Comparison of ENCODE assay signal across 29 cellular contexts in the genomic region with DNA sequence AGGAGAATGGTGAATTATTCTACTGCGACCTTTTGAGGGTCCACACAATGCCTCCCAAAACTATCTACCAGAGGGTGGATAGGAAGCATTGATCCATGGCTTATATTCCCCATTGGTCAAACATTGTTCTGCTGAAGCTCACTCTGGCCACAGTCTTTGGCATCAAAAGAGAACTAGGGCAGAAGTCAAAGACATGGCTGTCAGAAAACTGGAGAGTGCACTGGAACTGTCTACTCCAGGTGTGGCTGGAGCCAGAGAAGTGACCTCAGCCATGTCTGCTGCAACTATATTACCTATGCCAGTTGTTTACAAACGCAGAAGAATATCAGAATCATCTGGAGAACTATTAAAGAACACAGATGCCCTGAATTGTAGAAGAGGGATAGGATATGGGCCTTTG.
"Had no signal": no experiment of that assay in that cellular context is flagged by ENCODE, and none has a peak within 500 bp of the region (broad histone marks: within the 10 kb centered on the region; RNA-seq: fewer than 3 reads in every experiment).

No MANE protein-coding gene starts in this region.

- H3K27ac ChIP-seq: colonic mucosa, coronary artery, dorsolateral prefrontal cortex, epithelial cell of prostate, esophagus muscularis mucosa, esophagus squamous epithelium, foreskin keratinocyte, gastrocnemius medialis, gastroesophageal sphincter, heart left ventricle, heart right ventricle had no signal

- H3K4me3 ChIP-seq: colonic mucosa, coronary artery, dorsolateral prefrontal cortex, esophagus muscularis mucosa, esophagus squamous epithelium, gastrocnemius medialis, gastroesophageal sphincter, heart left ventricle, heart right ventricle had no signal

- H3K9me3 Mint-ChIP-seq: dendritic cell treated with granulocyte-macrophage colony-stimulating factor and Interleukin-4, amounts not matched to agents 40 ng/mL and 50 ng/mL, for 4 days; effector memory CD8-positive, alpha-beta T cell; endodermal cell had no signal

- H3K27me3 Mint-ChIP-seq: dendritic cell treated with granulocyte-macrophage colony-stimulating factor and Interleukin-4, amounts not matched to agents 40 ng/mL and 50 ng/mL, for 4 days; effector memory CD8-positive, alpha-beta T cell had no signal

- H3K4me1 Mint-ChIP-seq: endodermal cell had no signal

- H3K9me3 ChIP-seq: colonic mucosa, esophagus muscularis mucosa, esophagus squamous epithelium, gastrocnemius medialis, gastroesophageal sphincter, heart left ventricle, heart right ventricle had no signal

- H3K4me1 ChIP-seq: colonic mucosa, esophagus muscularis mucosa, esophagus squamous epithelium, foreskin keratinocyte, gastrocnemius medialis, gastroesophageal sphincter, heart left ventricle had no signal

- FAIRE-seq: colon, endometrium, endothelial cell of umbilical vein, frontal cortex had no signal

- DNase-seq: colonic mucosa; cortex of kidney; dermis blood vessel endothelial cell; dorsolateral prefrontal cortex; effector CD4-positive, alpha-beta T cell; effector CD8-positive, alpha-beta T cell; effector memory CD4-positive, alpha-beta T cell; effector memory CD8-positive, alpha-beta T cell; endodermal cell; erythroblast; esophagus squamous epithelium; foreskin fibroblast; foreskin keratinocyte; foreskin melanocyte; gastrocnemius medialis; glutamatergic neuron; head of caudate nucleus; heart left ventricle; heart right ventricle had no signal

- H3K36me3 ChIP-seq: colonic mucosa, esophagus muscularis mucosa, esophagus squamous epithelium, gastrocnemius medialis, gastroesophageal sphincter, heart left ventricle, heart right ventricle had no signal

- H3K4me3 Mint-ChIP-seq: dendritic cell treated with granulocyte-macrophage colony-stimulating factor and Interleukin-4, amounts not matched to agents 40 ng/mL and 50 ng/mL, for 4 days; effector memory CD8-positive, alpha-beta T cell; endodermal cell had no signal

- H3K27ac Mint-ChIP-seq: dendritic cell treated with granulocyte-macrophage colony-stimulating factor and Interleukin-4, amounts not matched to agents 40 ng/mL and 50 ng/mL, for 4 days; effector memory CD8-positive, alpha-beta T cell; endodermal cell had no signal

- ATAC-seq: effector memory CD8-positive, alpha-beta T cell; esophagus mucosa; foreskin keratinocyte; gastrocnemius medialis; gastroesophageal sphincter; heart left ventricle; heart right ventricle had no signal

- H3K27me3 ChIP-seq: colonic mucosa, dorsolateral prefrontal cortex, esophagus muscularis mucosa, esophagus squamous epithelium, foreskin keratinocyte, gastrocnemius medialis, gastroesophageal sphincter, heart left ventricle, heart right ventricle had no signal
